13 cellular contexts compared by ENCODE assay signal in the genomic region with DNA sequence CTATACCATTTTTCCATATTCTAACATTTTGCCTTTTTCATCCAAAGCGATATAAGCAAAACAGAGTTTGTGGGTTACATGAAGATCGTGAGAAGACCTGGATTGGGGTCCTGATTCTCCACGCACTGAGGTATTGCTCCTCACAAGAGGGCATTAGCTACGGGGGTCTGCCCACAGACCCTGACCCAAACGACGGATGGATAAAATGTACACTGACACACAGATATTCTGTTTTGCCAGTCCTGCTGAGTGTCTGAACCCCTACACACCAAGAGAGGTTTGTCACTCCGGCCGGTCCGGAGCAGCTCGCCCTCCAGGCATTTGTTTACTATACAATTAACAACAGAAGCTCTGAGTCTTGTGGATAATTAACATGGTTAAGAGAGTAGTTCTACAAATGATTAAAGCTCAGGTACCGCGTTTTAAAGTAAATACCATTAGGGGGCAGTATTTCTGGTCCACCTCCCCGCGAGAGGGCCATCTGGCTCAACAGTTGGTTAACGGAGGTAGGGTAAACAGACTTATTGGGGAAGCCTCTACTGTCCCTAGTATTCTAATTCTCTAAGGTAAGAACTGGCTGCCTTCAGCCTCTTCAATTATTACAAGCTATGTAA. TPM values are rescaled to one million over a fixed set of nuclear protein-coding genes. Genes with fewer than 3 reads are reported as not detected.
DNase-seq lines count a peak whose midpoint lies in the region; ATAC-seq, FAIRE-seq and TF ChIP-seq lines count a peak whose summit lies in the region.
"Had no signal": no experiment of that assay in that cellular context is flagged by ENCODE, and none has a peak within 500 bp of the region (broad histone marks: within the 10 kb centered on the region; RNA-seq: fewer than 3 reads in every experiment).

No MANE protein-coding gene starts in this region.

- no peak for ATAC-seq in upper lobe of left lung (ENCODE audit: low FRiP score in 2 of 2)

- CTCF ChIA-PET in endothelial cell of umbilical vein (lab: Charles Lee): interaction anchor here (0.6 to 4.0 kb wide), 19 partner anchors 8 to 364 kb away, joined by 3 to 69 read pairs (median 4); a partner anchor contains a TSS

- no peak overlapping the region for H3K4me3 Mint-ChIP-seq in nephron progenitor cell

- TF ChIP-seq EP300 in upper lobe of left lung (IDR thresholded peaks at IDR 0.05): no peak

- H3K36me3 ChIP-seq in endothelial cell of umbilical vein (ENCODE audit: control insufficient read depth in 2 of 2, extremely low read depth in 1 of 2, insufficient read depth in 2 of 2, low read length in 2 of 2) (no peaks in the 10 kb centered on the region), upper lobe of left lung (no peaks in the 10 kb centered on the region)
- H3K36me3 ChIP-seq: left ventricle myocardium inferior, spleen had no signal

- H3K4me2 ChIP-seq in endothelial cell of umbilical vein (ENCODE audit: insufficient read depth, low read length): no peak overlapping the region

- H4K20me1 ChIP-seq in endothelial cell of umbilical vein (replicated peaks; ENCODE audit: control insufficient read depth, extremely low read depth, insufficient read depth, low read length): no peaks in the 10 kb centered on the region

- 52 to 53% methylated on average over 15 of the region's 15 CpGs for WGBS in upper lobe of left lung, 2 donors

- TF ChIP-seq CTCF in LNCAP (IDR thresholded peaks at IDR 0.05) (peak; percentile 37; the same call in 1 of the 2 replicates), endothelial cell of umbilical vein (IDR thresholded peaks at IDR 0.05; ENCODE audit: extremely low read depth in 1 of 2, insufficient read depth in 1 of 2, low read depth in 1 of 2, low read length in 2 of 2) (peak; percentile 25 to 31), upper lobe of left lung (IDR thresholded peaks at IDR 0.05) (peak in 4 of 6 experiments; percentile 12 to 32 (median 21)), nephron progenitor cell (IDR thresholded peaks at IDR 0.05) (no peak)

- H3K27me3 ChIP-seq in endothelial cell of umbilical vein (ENCODE audit: control insufficient read depth in 2 of 2, insufficient read depth in 2 of 2, low read length in 2 of 2) (no peaks in the 10 kb centered on the region), upper lobe of left lung (no peaks in the 10 kb centered on the region)
- H3K27me3 ChIP-seq: spleen had no signal

- H3K79me2 ChIP-seq in endothelial cell of umbilical vein (ENCODE audit: control insufficient read depth, insufficient read depth, low read length): no peaks in the 10 kb centered on the region

- intact Hi-C loops in endothelial cell of umbilical vein (cut with micrococcal nuclease): loop anchor here (1.0 to 2.0 kb wide), 3 partner anchors 45 to 110 kb away; no protein-coding TSS in a partner anchor

- peaks cover 18% of the 10 kb centered on the region for H3K27me3 Mint-ChIP-seq in nephron progenitor cell (ENCODE audit: low read depth, poor library complexity)

- peak; percentile 15 for DNase-seq in stimulated activated CD4-positive, alpha-beta T cell treated with anti-CD3 and anti-CD28 coated beads, Interleukin-15, amount 100 ng/mL, for 24 hours
- DNase-seq in stimulated activated CD4-positive, alpha-beta T cell treated with anti-CD3 and anti-CD28 coated beads, Interleukin-2, amount 100 ng/mL, for 48 hours: no peak
- peak; percentile 22 for DNase-seq in endothelial cell of umbilical vein (ENCODE audit: low read depth, low spot score)
- DNase-seq in upper lobe of left lung: peak in 1 of 2 donors; percentile 33
- DNase-seq in ureter (ENCODE audit: low spot score): no peak
- DNase-seq in foreskin melanocyte: no peak
- no peak for DNase-seq in nephron progenitor cell
- DNase-seq: DND-41, dorsolateral prefrontal cortex, left ventricle myocardium inferior, spleen had no signal

- no peak overlapping the region for H3K9ac ChIP-seq in endothelial cell of umbilical vein (replicated peaks; ENCODE audit: extremely low read depth, insufficient read depth, low read length)

- peak overlapping the region; percentile 12 for H2AFZ ChIP-seq in endothelial cell of umbilical vein (ENCODE audit: low read depth, low read length)

- no peak overlapping the region for H3K4me3 ChIP-seq in endothelial cell of umbilical vein (replicated peaks in 1 of 3; ENCODE audit: insufficient read depth in 1 of 3, low read depth in 1 of 3, low read length in 3 of 3)
- no peak overlapping the region for H3K4me3 ChIP-seq in upper lobe of left lung
- H3K4me3 ChIP-seq: dorsolateral prefrontal cortex, left ventricle myocardium inferior, spleen had no signal

- H3K36me3 Mint-ChIP-seq in nephron progenitor cell (ENCODE audit: low read depth): no peaks in the 10 kb centered on the region

- no peak overlapping the region for H3K27ac Mint-ChIP-seq in nephron progenitor cell

- H3K9me3 Mint-ChIP-seq in nephron progenitor cell: no peaks in the 10 kb centered on the region

- H3K27ac ChIP-seq in endothelial cell of umbilical vein (ENCODE audit: insufficient read depth, low read depth, low read length) (no peak overlapping the region), upper lobe of left lung (no peak overlapping the region)
- H3K27ac ChIP-seq: dorsolateral prefrontal cortex, left ventricle myocardium inferior, spleen had no signal

- BruUV-seq in endothelial cell of umbilical vein (replicated peaks; lab: Mats Ljungman, UMichigan): no TSS peak

- POLR2A ChIA-PET in endothelial cell of umbilical vein (lab: Charles Lee): no interaction called here

- FAIRE-seq in endothelial cell of umbilical vein (lab: Jason Lieb, UNC): no peak

- dilution Hi-C loops in endothelial cell of umbilical vein (cut with MboI; ENCODE audit: extremely low pct_ligation_motif_present, low sequenced_read_pairs): no loop called here

- no peaks in the 10 kb centered on the region for H3K9me1 ChIP-seq in endothelial cell of umbilical vein (replicated peaks; ENCODE audit: control insufficient read depth, extremely low read depth, insufficient read depth, low read length)

- peaks cover 5% of the 10 kb centered on the region for H3K4me1 Mint-ChIP-seq in nephron progenitor cell

- H3K9me3 ChIP-seq in endothelial cell of umbilical vein (replicated peaks; ENCODE audit: control insufficient read depth, insufficient read depth, low read length) (no peaks in the 10 kb centered on the region), upper lobe of left lung (no peaks in the 10 kb centered on the region)
- H3K9me3 ChIP-seq: left ventricle myocardium inferior, spleen had no signal

- H3K4me1 ChIP-seq in endothelial cell of umbilical vein (ENCODE audit: control insufficient read depth, extremely low read depth, insufficient read depth, low read length) (no peaks in the 10 kb centered on the region), upper lobe of left lung (no peaks in the 10 kb centered on the region)
- H3K4me1 ChIP-seq: left ventricle myocardium inferior, spleen had no signal

- TF ChIP-seq POLR2A in endothelial cell of umbilical vein (IDR thresholded peaks at IDR 0.05; ENCODE audit: low read depth, low read length): no peak
- TF ChIP-seq POLR2A in upper lobe of left lung (IDR thresholded peaks at IDR 0.05): no peak

RNA-seq across cellular contexts. Expression of a gene that starts 28.4 kb away (rescaled TPM):
- not detected in 2 replicates for total RNA-seq in endothelial cell of umbilical vein
- not detected in 2 replicates for polyA plus RNA-seq in endothelial cell of umbilical vein
- polyA plus RNA-seq in endothelial cell of umbilical vein (2011; cell fraction: cytosol; rRNA removed): not detected in 2 replicates
- not detected in 2 replicates for polyA plus RNA-seq in endothelial cell of umbilical vein (2011; cell fraction: nucleus; rRNA removed)
- not detected in 2 replicates for polyA plus RNA-seq in endothelial cell of umbilical vein (2012)
- polyA minus RNA-seq in endothelial cell of umbilical vein: not detected in 2 replicates
- polyA minus RNA-seq in endothelial cell of umbilical vein (2011; cell fraction: cytosol; rRNA and poly(A)+ RNA removed): not detected
- polyA minus RNA-seq in endothelial cell of umbilical vein (2011; cell fraction: nucleus; rRNA and poly(A)+ RNA removed): not detected in 2 replicates
- not detected for total RNA-seq in upper lobe of left lung
- total RNA-seq in ureter: not detected
- total RNA-seq: dorsolateral prefrontal cortex, left ventricle myocardium inferior, spleen, urinary bladder had no signal
- polyA plus RNA-seq: spleen, urinary bladder had no signal

RNA-seq across cellular contexts. Expression of a gene that starts 39.5 kb away (rescaled TPM):
- total RNA-seq in endothelial cell of umbilical vein: 0.53 TPM in 1 of 2 replicates, not detected in the other
- 0.16 and 0.32 TPM in 2 replicates for polyA plus RNA-seq in endothelial cell of umbilical vein
- 0.15 and 0.35 TPM in 2 replicates for polyA plus RNA-seq in endothelial cell of umbilical vein (2011; cell fraction: cytosol; rRNA removed)
- 0.40 TPM in 1 of 2 replicates, not detected in the other for polyA plus RNA-seq in endothelial cell of umbilical vein (2011; cell fraction: nucleus; rRNA removed)
- 0.51 and 0.55 TPM in 2 replicates for polyA plus RNA-seq in endothelial cell of umbilical vein (2012)
- not detected in 2 replicates for polyA minus RNA-seq in endothelial cell of umbilical vein
- 3.9 TPM for polyA minus RNA-seq in endothelial cell of umbilical vein (2011; cell fraction: cytosol; rRNA and poly(A)+ RNA removed)
- not detected in 2 replicates for polyA minus RNA-seq in endothelial cell of umbilical vein (2011; cell fraction: nucleus; rRNA and poly(A)+ RNA removed)
- total RNA-seq in upper lobe of left lung: 1 to 10 TPM in 4 of 6 donors, under 1 TPM in 1, not detected in 1; 0.66 to 8.6 (median 3.8) TPM
- 2.3 TPM for total RNA-seq in ureter
- total RNA-seq: left ventricle myocardium inferior, spleen, urinary bladder had no signal

RNA-seq across cellular contexts. Expression of a gene that starts 46.0 kb away (rescaled TPM):
- total RNA-seq in endothelial cell of umbilical vein: not detected in 2 replicates
- polyA plus RNA-seq in endothelial cell of umbilical vein: not detected in 2 replicates
- not detected in 2 replicates for polyA plus RNA-seq in endothelial cell of umbilical vein (2011; cell fraction: cytosol; rRNA removed)
- polyA plus RNA-seq in endothelial cell of umbilical vein (2011; cell fraction: nucleus; rRNA removed): not detected in 2 replicates
- not detected in 2 replicates for polyA plus RNA-seq in endothelial cell of umbilical vein (2012)
- polyA minus RNA-seq in endothelial cell of umbilical vein: not detected in 2 replicates
- polyA minus RNA-seq in endothelial cell of umbilical vein (2011; cell fraction: cytosol; rRNA and poly(A)+ RNA removed): not detected
- polyA minus RNA-seq in endothelial cell of umbilical vein (2011; cell fraction: nucleus; rRNA and poly(A)+ RNA removed): not detected in 2 replicates
- not detected for total RNA-seq in upper lobe of left lung
- total RNA-seq in ureter: not detected
- total RNA-seq: dorsolateral prefrontal cortex, left ventricle myocardium inferior, spleen, urinary bladder had no signal
- polyA plus RNA-seq: spleen, urinary bladder had no signal

RNA-seq across cellular contexts. Expression of a gene that starts 49.6 kb away (rescaled TPM):
- total RNA-seq in endothelial cell of umbilical vein: not detected in 2 replicates
- not detected in 2 replicates for polyA plus RNA-seq in endothelial cell of umbilical vein
- not detected in 2 replicates for polyA plus RNA-seq in endothelial cell of umbilical vein (2011; cell fraction: cytosol; rRNA removed)
- polyA plus RNA-seq in endothelial cell of umbilical vein (2011; cell fraction: nucleus; rRNA removed): not detected in 2 replicates
- not detected in 2 replicates for polyA plus RNA-seq in endothelial cell of umbilical vein (2012)
- polyA minus RNA-seq in endothelial cell of umbilical vein: not detected in 2 replicates
- polyA minus RNA-seq in endothelial cell of umbilical vein (2011; cell fraction: cytosol; rRNA and poly(A)+ RNA removed): not detected
- not detected in 2 replicates for polyA minus RNA-seq in endothelial cell of umbilical vein (2011; cell fraction: nucleus; rRNA and poly(A)+ RNA removed)
- total RNA-seq in upper lobe of left lung: not detected
- total RNA-seq in ureter: not detected
- total RNA-seq: dorsolateral prefrontal cortex, left ventricle myocardium inferior, spleen, urinary bladder had no signal
- polyA plus RNA-seq: spleen, urinary bladder had no signal

RNA-seq across cellular contexts. Expression of a gene that starts 56.3 kb away (rescaled TPM):
- total RNA-seq in endothelial cell of umbilical vein: not detected in 2 replicates
- 0.01 and 0.13 TPM in 2 replicates for polyA plus RNA-seq in endothelial cell of umbilical vein
- polyA plus RNA-seq in endothelial cell of umbilical vein (2011; cell fraction: cytosol; rRNA removed): not detected in 2 replicates
- polyA plus RNA-seq in endothelial cell of umbilical vein (2011; cell fraction: nucleus; rRNA removed): 0.06 and 0.30 TPM in 2 replicates
- 0.04 and 0.23 TPM in 2 replicates for polyA plus RNA-seq in endothelial cell of umbilical vein (2012)
- 0.68 TPM in 1 of 2 replicates, not detected in the other for polyA minus RNA-seq in endothelial cell of umbilical vein
- not detected for polyA minus RNA-seq in endothelial cell of umbilical vein (2011; cell fraction: cytosol; rRNA and poly(A)+ RNA removed)
- polyA minus RNA-seq in endothelial cell of umbilical vein (2011; cell fraction: nucleus; rRNA and poly(A)+ RNA removed): not detected in 2 replicates
- total RNA-seq in upper lobe of left lung: 10 to 100 TPM; 12.6 to 53.4 (median 32.1) TPM
- 1.9 TPM for total RNA-seq in ureter

Comparison
In these comparisons a context has a peak if more than half of its experiments do, and no peak if none do; other contexts are left out.
1. DNase-seq: peak in stimulated activated CD4-positive, alpha-beta T cell treated with anti-CD3 and anti-CD28 coated beads, Interleukin-15, amount 100 ng/mL, for 24 hours (single experiment) and endothelial cell of umbilical vein (single experiment); none in stimulated activated CD4-positive, alpha-beta T cell treated with anti-CD3 and anti-CD28 coated beads, Interleukin-2, amount 100 ng/mL, for 48 hours (0 of 2), ureter (single experiment), foreskin melanocyte (single experiment) and nephron progenitor cell (single experiment).